Comparison of ENCODE assay signal across 2 cellular contexts in the genomic region with DNA sequence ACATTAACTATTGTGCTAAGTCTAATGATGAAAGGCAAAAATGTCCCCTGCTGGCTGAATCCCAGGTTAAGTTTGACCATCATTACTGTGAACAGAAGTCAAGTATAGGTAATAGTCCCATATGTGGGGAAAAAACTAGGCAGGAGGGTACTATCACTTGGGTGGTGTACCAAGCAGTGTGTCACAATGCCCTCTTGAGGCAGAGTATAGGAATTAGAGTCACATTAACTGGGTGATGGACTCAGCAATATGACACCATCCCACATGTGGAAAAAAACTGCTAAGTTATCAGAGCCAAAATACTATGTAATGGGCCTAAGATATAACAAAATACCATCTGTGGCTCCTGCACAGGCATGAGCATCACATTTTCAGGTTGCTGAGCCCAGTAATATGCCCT.
TF ChIP-seq lines count a peak whose summit lies in the region.

No MANE protein-coding gene starts in this region.

TF ChIP-seq in HepG2, 621 proteins besides CTCF, POLR2A, EP300 and RAD21 (continued from another document):
- TF ChIP-seq, protein P1, sequence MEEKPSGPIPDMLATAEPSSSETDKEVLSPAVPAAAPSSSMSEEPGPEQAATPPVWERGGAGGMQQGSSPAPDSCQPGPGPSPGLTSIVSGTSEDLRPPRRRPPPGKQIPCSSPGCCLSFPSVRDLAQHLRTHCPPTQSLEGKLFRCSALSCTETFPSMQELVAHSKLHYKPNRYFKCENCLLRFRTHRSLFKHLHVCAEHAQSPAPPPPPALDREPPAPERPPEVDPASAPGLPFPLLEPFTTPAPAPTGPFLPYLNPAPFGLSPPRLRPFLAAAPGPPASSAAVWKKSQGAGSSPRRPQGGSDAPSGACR (CRISPR knock-in tag; IDR thresholded peaks at IDR 0.05), result no peak
- TF ChIP-seq, protein P2, sequence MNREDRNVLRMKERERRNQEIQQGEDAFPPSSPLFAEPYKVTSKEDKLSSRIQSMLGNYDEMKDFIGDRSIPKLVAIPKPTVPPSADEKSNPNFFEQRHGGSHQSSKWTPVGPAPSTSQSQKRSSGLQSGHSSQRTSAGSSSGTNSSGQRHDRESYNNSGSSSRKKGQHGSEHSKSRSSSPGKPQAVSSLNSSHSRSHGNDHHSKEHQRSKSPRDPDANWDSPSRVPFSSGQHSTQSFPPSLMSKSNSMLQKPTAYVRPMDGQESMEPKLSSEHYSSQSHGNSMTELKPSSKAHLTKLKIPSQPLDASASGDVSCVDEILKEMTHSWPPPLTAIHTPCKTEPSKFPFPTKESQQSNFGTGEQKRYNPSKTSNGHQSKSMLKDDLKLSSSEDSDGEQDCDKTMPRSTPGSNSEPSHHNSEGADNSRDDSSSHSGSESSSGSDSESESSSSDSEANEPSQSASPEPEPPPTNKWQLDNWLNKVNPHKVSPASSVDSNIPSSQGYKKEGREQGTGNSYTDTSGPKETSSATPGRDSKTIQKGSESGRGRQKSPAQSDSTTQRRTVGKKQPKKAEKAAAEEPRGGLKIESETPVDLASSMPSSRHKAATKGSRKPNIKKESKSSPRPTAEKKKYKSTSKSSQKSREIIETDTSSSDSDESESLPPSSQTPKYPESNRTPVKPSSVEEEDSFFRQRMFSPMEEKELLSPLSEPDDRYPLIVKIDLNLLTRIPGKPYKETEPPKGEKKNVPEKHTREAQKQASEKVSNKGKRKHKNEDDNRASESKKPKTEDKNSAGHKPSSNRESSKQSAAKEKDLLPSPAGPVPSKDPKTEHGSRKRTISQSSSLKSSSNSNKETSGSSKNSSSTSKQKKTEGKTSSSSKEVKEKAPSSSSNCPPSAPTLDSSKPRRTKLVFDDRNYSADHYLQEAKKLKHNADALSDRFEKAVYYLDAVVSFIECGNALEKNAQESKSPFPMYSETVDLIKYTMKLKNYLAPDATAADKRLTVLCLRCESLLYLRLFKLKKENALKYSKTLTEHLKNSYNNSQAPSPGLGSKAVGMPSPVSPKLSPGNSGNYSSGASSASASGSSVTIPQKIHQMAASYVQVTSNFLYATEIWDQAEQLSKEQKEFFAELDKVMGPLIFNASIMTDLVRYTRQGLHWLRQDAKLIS (CRISPR knock-in tag; IDR thresholded peaks at IDR 0.05), result no peak
- TF ChIP-seq, protein P3, sequence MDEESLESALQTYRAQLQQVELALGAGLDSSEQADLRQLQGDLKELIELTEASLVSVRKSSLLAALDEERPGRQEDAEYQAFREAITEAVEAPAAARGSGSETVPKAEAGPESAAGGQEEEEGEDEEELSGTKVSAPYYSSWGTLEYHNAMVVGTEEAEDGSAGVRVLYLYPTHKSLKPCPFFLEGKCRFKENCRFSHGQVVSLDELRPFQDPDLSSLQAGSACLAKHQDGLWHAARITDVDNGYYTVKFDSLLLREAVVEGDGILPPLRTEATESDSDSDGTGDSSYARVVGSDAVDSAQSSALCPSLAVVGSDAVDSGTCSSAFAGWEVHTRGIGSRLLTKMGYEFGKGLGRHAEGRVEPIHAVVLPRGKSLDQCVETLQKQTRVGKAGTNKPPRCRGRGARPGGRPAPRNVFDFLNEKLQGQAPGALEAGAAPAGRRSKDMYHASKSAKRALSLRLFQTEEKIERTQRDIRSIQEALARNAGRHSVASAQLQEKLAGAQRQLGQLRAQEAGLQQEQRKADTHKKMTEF (CRISPR knock-in tag; IDR thresholded peaks at IDR 0.05), result no peak
- TF ChIP-seq ZBTB21 (CRISPR knock-in tag; IDR thresholded peaks at IDR 0.05) (no peak), NPAS2 (CRISPR knock-in tag; IDR thresholded peaks at IDR 0.05; ENCODE audit: borderline replicate concordance) (no peak), ZBTB38 (CRISPR knock-in tag; IDR thresholded peaks at IDR 0.05) (no peak)

TF ChIP-seq in SK-N-SH, 30 proteins besides CTCF, POLR2A, EP300 and RAD21 (continued from another document):
- TF ChIP-seq, protein P4, sequence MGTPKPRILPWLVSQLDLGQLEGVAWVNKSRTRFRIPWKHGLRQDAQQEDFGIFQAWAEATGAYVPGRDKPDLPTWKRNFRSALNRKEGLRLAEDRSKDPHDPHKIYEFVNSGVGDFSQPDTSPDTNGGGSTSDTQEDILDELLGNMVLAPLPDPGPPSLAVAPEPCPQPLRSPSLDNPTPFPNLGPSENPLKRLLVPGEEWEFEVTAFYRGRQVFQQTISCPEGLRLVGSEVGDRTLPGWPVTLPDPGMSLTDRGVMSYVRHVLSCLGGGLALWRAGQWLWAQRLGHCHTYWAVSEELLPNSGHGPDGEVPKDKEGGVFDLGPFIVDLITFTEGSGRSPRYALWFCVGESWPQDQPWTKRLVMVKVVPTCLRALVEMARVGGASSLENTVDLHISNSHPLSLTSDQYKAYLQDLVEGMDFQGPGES (IDR thresholded peaks at IDR 0.05; ENCODE audit: low read depth, low read length), result no peak
- TF ChIP-seq, protein P5, sequence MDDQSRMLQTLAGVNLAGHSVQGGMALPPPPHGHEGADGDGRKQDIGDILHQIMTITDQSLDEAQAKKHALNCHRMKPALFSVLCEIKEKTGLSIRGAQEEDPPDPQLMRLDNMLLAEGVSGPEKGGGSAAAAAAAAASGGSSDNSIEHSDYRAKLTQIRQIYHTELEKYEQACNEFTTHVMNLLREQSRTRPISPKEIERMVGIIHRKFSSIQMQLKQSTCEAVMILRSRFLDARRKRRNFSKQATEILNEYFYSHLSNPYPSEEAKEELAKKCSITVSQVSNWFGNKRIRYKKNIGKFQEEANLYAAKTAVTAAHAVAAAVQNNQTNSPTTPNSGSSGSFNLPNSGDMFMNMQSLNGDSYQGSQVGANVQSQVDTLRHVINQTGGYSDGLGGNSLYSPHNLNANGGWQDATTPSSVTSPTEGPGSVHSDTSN (IDR thresholded peaks at IDR 0.05), result no peak
- TF ChIP-seq GABPA (IDR thresholded peaks at IDR 0.05; ENCODE audit: low read depth) (no peak), EZH2phosphoT487 (IDR thresholded peaks at IDR 0.05; ENCODE audit: borderline replicate concordance, low read depth) (no peak), JUND (IDR thresholded peaks at IDR 0.05) (no peak), MEF2A (IDR thresholded peaks at IDR 0.05; ENCODE audit: borderline replicate concordance, low read depth) (no peak), SMC3 (IDR thresholded peaks at IDR 0.05; ENCODE audit: low read depth, low read length) (no peak), FOSL2 (IDR thresholded peaks at IDR 0.05; ENCODE audit: borderline replicate concordance, low read depth) (no peak), TAF1 (IDR thresholded peaks at IDR 0.05; ENCODE audit: borderline replicate concordance, low read depth, low read length) (no peak), RFX5 (IDR thresholded peaks at IDR 0.05; ENCODE audit: low read length) (no peak), NRF1 (IDR thresholded peaks at IDR 0.05; ENCODE audit: low read depth, low read length) (no peak)
- TF ChIP-seq, protein P6, sequence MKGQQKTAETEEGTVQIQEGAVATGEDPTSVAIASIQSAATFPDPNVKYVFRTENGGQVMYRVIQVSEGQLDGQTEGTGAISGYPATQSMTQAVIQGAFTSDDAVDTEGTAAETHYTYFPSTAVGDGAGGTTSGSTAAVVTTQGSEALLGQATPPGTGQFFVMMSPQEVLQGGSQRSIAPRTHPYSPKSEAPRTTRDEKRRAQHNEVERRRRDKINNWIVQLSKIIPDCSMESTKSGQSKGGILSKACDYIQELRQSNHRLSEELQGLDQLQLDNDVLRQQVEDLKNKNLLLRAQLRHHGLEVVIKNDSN (IDR thresholded peaks at IDR 0.05; ENCODE audit: borderline replicate concordance, low read depth), result no peak
- TF ChIP-seq, protein P7, sequence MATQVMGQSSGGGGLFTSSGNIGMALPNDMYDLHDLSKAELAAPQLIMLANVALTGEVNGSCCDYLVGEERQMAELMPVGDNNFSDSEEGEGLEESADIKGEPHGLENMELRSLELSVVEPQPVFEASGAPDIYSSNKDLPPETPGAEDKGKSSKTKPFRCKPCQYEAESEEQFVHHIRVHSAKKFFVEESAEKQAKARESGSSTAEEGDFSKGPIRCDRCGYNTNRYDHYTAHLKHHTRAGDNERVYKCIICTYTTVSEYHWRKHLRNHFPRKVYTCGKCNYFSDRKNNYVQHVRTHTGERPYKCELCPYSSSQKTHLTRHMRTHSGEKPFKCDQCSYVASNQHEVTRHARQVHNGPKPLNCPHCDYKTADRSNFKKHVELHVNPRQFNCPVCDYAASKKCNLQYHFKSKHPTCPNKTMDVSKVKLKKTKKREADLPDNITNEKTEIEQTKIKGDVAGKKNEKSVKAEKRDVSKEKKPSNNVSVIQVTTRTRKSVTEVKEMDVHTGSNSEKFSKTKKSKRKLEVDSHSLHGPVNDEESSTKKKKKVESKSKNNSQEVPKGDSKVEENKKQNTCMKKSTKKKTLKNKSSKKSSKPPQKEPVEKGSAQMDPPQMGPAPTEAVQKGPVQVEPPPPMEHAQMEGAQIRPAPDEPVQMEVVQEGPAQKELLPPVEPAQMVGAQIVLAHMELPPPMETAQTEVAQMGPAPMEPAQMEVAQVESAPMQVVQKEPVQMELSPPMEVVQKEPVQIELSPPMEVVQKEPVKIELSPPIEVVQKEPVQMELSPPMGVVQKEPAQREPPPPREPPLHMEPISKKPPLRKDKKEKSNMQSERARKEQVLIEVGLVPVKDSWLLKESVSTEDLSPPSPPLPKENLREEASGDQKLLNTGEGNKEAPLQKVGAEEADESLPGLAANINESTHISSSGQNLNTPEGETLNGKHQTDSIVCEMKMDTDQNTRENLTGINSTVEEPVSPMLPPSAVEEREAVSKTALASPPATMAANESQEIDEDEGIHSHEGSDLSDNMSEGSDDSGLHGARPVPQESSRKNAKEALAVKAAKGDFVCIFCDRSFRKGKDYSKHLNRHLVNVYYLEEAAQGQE (IDR thresholded peaks at IDR 0.05; ENCODE audit: low read depth, low read length), result no peak
